Comparison of ENCODE assay signal across 1 cellular context in the genomic region with DNA sequence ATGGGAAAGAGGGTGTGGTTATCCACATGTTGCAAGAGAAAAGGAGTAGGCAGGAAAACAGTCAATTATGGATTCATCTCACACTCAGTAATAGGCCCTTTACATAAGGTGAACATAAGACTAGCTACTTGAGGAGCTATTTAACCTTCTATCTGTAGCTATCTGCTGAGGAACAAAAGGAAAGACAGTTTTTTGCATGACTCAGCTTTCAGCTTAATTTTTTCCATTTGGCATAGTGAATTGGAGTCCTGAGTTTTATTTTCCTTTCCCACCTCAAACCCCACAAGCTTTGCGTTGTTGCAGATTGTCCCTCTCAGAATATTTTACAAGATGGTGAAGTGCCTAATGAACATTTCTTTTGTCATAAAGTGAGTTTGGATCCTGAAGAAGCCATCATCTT.
TF ChIP-seq lines count a peak whose summit lies in the region.

No MANE protein-coding gene starts in this region.

TF ChIP-seq in K562, 482 proteins besides CTCF, POLR2A, EP300 and RAD21 (continued from another document):
- TF ChIP-seq, protein P1, sequence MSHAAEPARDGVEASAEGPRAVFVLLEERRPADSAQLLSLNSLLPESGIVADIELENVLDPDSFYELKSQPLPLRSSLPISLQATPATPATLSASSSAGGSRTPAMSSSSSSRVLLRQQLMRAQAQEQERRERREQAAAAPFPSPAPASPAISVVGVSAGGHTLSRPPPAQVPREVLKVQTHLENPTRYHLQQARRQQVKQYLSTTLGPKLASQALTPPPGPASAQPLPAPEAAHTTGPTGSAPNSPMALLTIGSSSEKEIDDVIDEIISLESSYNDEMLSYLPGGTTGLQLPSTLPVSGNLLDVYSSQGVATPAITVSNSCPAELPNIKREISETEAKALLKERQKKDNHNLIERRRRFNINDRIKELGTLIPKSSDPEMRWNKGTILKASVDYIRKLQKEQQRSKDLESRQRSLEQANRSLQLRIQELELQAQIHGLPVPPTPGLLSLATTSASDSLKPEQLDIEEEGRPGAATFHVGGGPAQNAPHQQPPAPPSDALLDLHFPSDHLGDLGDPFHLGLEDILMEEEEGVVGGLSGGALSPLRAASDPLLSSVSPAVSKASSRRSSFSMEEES (CRISPR knock-in tag; IDR thresholded peaks at IDR 0.05), result no peak
- TF ChIP-seq NFE2 (IDR thresholded peaks at IDR 0.05; ENCODE audit: low read depth) (peak; percentile 76), ERF (CRISPR knock-in tag; IDR thresholded peaks at IDR 0.05) (no peak), C11orf30 (IDR thresholded peaks at IDR 0.05; ENCODE audit: low read depth) (peak; percentile 81), ZNF384 (IDR thresholded peaks at IDR 0.05; ENCODE audit: low read depth, low read length) (peak; percentile 62; the same call in 1 of the 2 replicates)
